ENCODE assay signal across 10 cellular contexts in the genomic region with DNA sequence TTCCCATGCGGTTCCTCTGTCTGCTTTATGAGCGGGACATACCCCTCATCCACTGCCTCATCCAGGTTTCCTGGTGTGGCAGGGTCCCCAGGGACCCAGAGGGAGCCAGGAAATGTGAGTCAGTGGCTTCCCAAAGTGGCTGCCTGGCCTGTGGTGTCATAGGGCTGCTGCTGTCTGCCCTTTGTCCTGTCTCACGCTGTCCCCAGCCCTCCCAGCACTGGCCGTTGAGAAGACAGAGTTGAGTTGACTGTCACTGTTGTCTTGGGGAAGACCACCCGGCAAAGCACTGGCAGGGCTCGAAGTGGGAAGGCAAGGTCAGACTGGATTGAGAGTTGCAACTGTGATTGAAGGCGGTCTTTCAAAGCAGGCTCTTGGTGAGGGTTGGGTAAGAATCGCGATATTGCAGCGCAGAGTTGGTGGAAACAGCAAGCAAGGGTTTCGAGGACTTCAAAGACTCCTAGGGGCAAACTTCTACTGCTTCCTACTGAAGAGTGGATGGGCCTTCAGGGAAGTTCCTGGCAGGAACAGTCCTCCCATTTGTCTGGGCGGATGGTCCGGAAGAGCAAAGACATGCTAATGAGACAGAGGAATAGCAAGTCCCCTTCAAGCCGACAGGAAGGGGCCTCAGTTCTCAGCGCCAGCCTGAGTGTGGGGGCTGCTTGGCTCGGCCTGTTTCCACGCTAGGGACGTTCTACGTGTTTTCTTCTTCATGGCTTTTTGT. TPM values are rescaled to one million over a fixed set of nuclear protein-coding genes. Genes with fewer than 3 reads are reported as not detected.
DNase-seq lines count a peak whose midpoint lies in the region; ATAC-seq, FAIRE-seq and TF ChIP-seq lines count a peak whose summit lies in the region.
"Had no signal": no experiment of that assay in that cellular context is flagged by ENCODE, and none has a peak within 500 bp of the region (broad histone marks: within the 10 kb centered on the region; RNA-seq: fewer than 3 reads in every experiment).

No MANE protein-coding gene starts in this region.

- H3K4me3 Mint-ChIP-seq in astrocyte (ENCODE audit: unreplicated experiment), result peak overlapping the region; percentile 50
- H3K4me3 Mint-ChIP-seq: activated CD4-positive, alpha-beta T cell treated with anti-CD3 and anti-CD28 coated beads, Interleukin-2, amount 10 ng/mL, durations not matched to agents 7 days and 5 days had no signal

- peaks cover 36% of the 10 kb centered on the region for H3K79me2 ChIP-seq in astrocyte (ENCODE audit: insufficient read depth, low read length)

- DNase-seq in H7, result peak; percentile 67
- DNase-seq in astrocyte (ENCODE audit: low read depth), result no peak
- peak; percentile 75 for DNase-seq in iPS DF 19.7 (ENCODE audit: low read depth, low spot score)
- peak; percentile 69 for DNase-seq in spleen
- DNase-seq in stimulated activated CD4-positive, alpha-beta T cell treated with anti-CD3 and anti-CD28 coated beads, Interleukin-15, amount 100 ng/mL, for 24 hours, result no peak
- DNase-seq: activated CD4-positive, alpha-beta T cell treated with anti-CD3 and anti-CD28 coated beads, Interleukin-2, amount 10 ng/mL, durations not matched to agents 7 days and 5 days; NCI-H2029 treated with DMSO at 0.1 percent for 48 hours had no signal

- TF ChIP-seq CTCF in astrocyte (IDR thresholded peaks at IDR 0.05; ENCODE audit: insufficient read depth, low read depth, low read length) (no peak), spleen (IDR thresholded peaks at IDR 0.05 in 8 of 11, conservative IDR thresholded peaks at IDR 0.05 in 3 of 11) (no peak)

- H3K36me3 Mint-ChIP-seq in astrocyte (ENCODE audit: low read depth, unreplicated experiment), result peaks cover 5% of the 10 kb centered on the region

- ATAC-seq in HG02588 (IDR thresholded peaks at IDR 0.05; ENCODE audit: unreplicated experiment), result no peak
- no peak for ATAC-seq in HG03045 (IDR thresholded peaks at IDR 0.05; ENCODE audit: unreplicated experiment)
- no peak for ATAC-seq in HG02970 (IDR thresholded peaks at IDR 0.05; ENCODE audit: low FRiP score, unreplicated experiment)

- 55 to 63% (median 57%) methylated on average over 19 of the region's 19 CpGs for WGBS in spleen, 5 donors

- H2AFZ ChIP-seq in astrocyte (ENCODE audit: low read depth, low read length), result peak overlapping the region; percentile 48

- no peak overlapping the region for H3K4me3 ChIP-seq in H7 (ENCODE audit: insufficient read depth, low read depth, low read length)
- H3K4me3 ChIP-seq in astrocyte (ENCODE audit: insufficient read depth, low read depth, low read length), result no peak overlapping the region
- peak overlapping the region in 3 of 8 donors; percentile 4 to 22 (median 20) for H3K4me3 ChIP-seq in spleen

- H3K27me3 Mint-ChIP-seq in astrocyte (ENCODE audit: low read depth, unreplicated experiment), result no peaks in the 10 kb centered on the region

- H3K36me3 ChIP-seq in H7 (replicated peaks; ENCODE audit: control insufficient read depth, insufficient read depth, low read length) (no peaks in the 10 kb centered on the region), astrocyte (ENCODE audit: insufficient read depth, low read length) (no peaks in the 10 kb centered on the region), spleen (peaks cover 0 to 6% (median 0%) of the 10 kb centered on the region in 6 donors)

- FAIRE-seq in astrocyte (lab: Jason Lieb, UNC), result no peak

- H3K4me1 ChIP-seq in astrocyte (ENCODE audit: insufficient read depth, low read length) (peaks cover 50% of the 10 kb centered on the region), spleen (peaks cover 8 to 68% (median 25%) of the 10 kb centered on the region in 6 donors)

- H3K9me3 Mint-ChIP-seq in astrocyte (ENCODE audit: unreplicated experiment), result no peaks in the 10 kb centered on the region
- H3K9me3 Mint-ChIP-seq: activated CD4-positive, alpha-beta T cell treated with anti-CD3 and anti-CD28 coated beads, Interleukin-2, amount 10 ng/mL, durations not matched to agents 7 days and 5 days had no signal

- H3K27ac ChIP-seq in astrocyte (ENCODE audit: low read depth, low read length), result peak overlapping the region; percentile 93
- peak overlapping the region in 7 of 8 donors; percentile 12 to 75 (median 61) for H3K27ac ChIP-seq in spleen

- peak overlapping the region; percentile 99 for H3K27ac Mint-ChIP-seq in astrocyte (ENCODE audit: unreplicated experiment)
- H3K27ac Mint-ChIP-seq: activated CD4-positive, alpha-beta T cell treated with anti-CD3 and anti-CD28 coated beads, Interleukin-2, amount 10 ng/mL, durations not matched to agents 7 days and 5 days had no signal

- no peak for TF ChIP-seq POLR2A in spleen (IDR thresholded peaks at IDR 0.05)

- intact Hi-C loops in spleen (cut with DNase I; ENCODE audit: low total_unique reads), result no loop called here

- peaks cover 9% of the 10 kb centered on the region for H4K20me1 ChIP-seq in astrocyte (ENCODE audit: insufficient read depth, low read length)

- H3K9ac ChIP-seq in astrocyte (ENCODE audit: low read length), result peak overlapping the region; percentile 71

- peak overlapping the region; percentile 77 for H3K4me2 ChIP-seq in astrocyte (ENCODE audit: low read length)

- H3K27me3 ChIP-seq in H7 (ENCODE audit: control insufficient read depth, insufficient read depth, low read length) (no peaks in the 10 kb centered on the region), astrocyte (ENCODE audit: insufficient read depth, low read length) (no peaks in the 10 kb centered on the region), spleen (replicated peaks in 1 of 7) (peaks cover 0 to 9% (median 0%) of the 10 kb centered on the region in 7 donors)

- H3K4me1 Mint-ChIP-seq in astrocyte (ENCODE audit: low read depth, unreplicated experiment), result peaks cover 50% of the 10 kb centered on the region
- H3K4me1 Mint-ChIP-seq: activated CD4-positive, alpha-beta T cell treated with anti-CD3 and anti-CD28 coated beads, Interleukin-2, amount 10 ng/mL, durations not matched to agents 7 days and 5 days had no signal

- H3K9me3 ChIP-seq in astrocyte (ENCODE audit: insufficient read depth, low read depth, low read length) (no peaks in the 10 kb centered on the region), spleen (no peaks in the 10 kb centered on the region)

RNA-seq across cellular contexts. Expression of a gene that starts 33.9 kb away (rescaled TPM):
- total RNA-seq in H7 (2014; rRNA removed; shearing (Covaris generic)), result 29.6 and 29.7 TPM in 2 replicates
- 88.7 and 100 TPM in 2 replicates for total RNA-seq in astrocyte
- 100 to 1,000 TPM in 1 of 7 donors, 10 to 100 TPM in 6; 51.7 to 112 (median 83.1) TPM for total RNA-seq in spleen
- polyA plus RNA-seq in spleen, result 10 to 100 TPM; 12.3 to 22.9 (median 15.6) TPM

Comparison
In these comparisons a context has a peak if more than half of its experiments do, and no peak if none do; other contexts are left out.
1. DNase-seq: peak in H7 (single experiment), iPS DF 19.7 (single experiment) and spleen (single experiment); none in astrocyte (single experiment) and stimulated activated CD4-positive, alpha-beta T cell treated with anti-CD3 and anti-CD28 coated beads, Interleukin-15, amount 100 ng/mL, for 24 hours (single experiment).